In genomic region chr6:40054602-40055001, GRCh38 we compare ENCODE assay signal across 21 cellular contexts.
"Had no signal": no experiment of that assay in that cellular context is flagged by ENCODE, and none has a peak within 500 bp of the region (broad histone marks: within the 10 kb centered on the region; RNA-seq: fewer than 3 reads in every experiment).

No MANE protein-coding gene starts in this region.

- H3K4me1 ChIP-seq: gastrocnemius medialis, heart right ventricle, right atrium auricular region, sigmoid colon, stomach had no signal

- H3K4me3 Mint-ChIP-seq: naive thymus-derived CD8-positive, alpha-beta T cell; type B pancreatic cell had no signal

- H3K4me1 Mint-ChIP-seq: naive thymus-derived CD8-positive, alpha-beta T cell had no signal

- DNase-seq: effector memory CD4-positive, alpha-beta T cell; gastrocnemius medialis; heart right ventricle; hypothalamus; kidney glomerular epithelial cell; mucosa of descending colon; naive thymus-derived CD8-positive, alpha-beta T cell; posterior cingulate gyrus; sigmoid colon; small intestine; stimulated activated CD4-positive, alpha-beta T cell treated with anti-CD3 and anti-CD28 coated beads, Interleukin-12 subunit alpha, Interleukin-12 subunit beta, amount 100 ng/mL, for 4 hours; stimulated activated naive CD4-positive, alpha-beta T cell; stomach; substantia nigra had no signal

- H3K27me3 ChIP-seq: neutrophil, right atrium auricular region, sigmoid colon had no signal

- H3K36me3 ChIP-seq: gastrocnemius medialis, heart right ventricle, neutrophil, right atrium auricular region, sigmoid colon, stomach had no signal

- H3K9me3 ChIP-seq: gastrocnemius medialis, mucosa of descending colon, neutrophil, right atrium auricular region, sigmoid colon, stomach had no signal

- H3K27ac ChIP-seq: epithelial cell of prostate, gastrocnemius medialis, heart right ventricle, neutrophil, right atrium auricular region, sigmoid colon, stomach had no signal

- H3K36me3 Mint-ChIP-seq: type B pancreatic cell had no signal

- ATAC-seq: gastrocnemius medialis; heart right ventricle; left lobe of liver; mucosa of descending colon; naive thymus-derived CD8-positive, alpha-beta T cell had no signal

- FAIRE-seq: islet of Langerhans, small intestine, urothelium cell line had no signal

- H3K27ac Mint-ChIP-seq: naive thymus-derived CD8-positive, alpha-beta T cell; type B pancreatic cell had no signal

- H3K4me3 ChIP-seq: gastrocnemius medialis, heart right ventricle, mucosa of descending colon, right atrium auricular region, sigmoid colon, stomach had no signal
